In the genomic region with DNA sequence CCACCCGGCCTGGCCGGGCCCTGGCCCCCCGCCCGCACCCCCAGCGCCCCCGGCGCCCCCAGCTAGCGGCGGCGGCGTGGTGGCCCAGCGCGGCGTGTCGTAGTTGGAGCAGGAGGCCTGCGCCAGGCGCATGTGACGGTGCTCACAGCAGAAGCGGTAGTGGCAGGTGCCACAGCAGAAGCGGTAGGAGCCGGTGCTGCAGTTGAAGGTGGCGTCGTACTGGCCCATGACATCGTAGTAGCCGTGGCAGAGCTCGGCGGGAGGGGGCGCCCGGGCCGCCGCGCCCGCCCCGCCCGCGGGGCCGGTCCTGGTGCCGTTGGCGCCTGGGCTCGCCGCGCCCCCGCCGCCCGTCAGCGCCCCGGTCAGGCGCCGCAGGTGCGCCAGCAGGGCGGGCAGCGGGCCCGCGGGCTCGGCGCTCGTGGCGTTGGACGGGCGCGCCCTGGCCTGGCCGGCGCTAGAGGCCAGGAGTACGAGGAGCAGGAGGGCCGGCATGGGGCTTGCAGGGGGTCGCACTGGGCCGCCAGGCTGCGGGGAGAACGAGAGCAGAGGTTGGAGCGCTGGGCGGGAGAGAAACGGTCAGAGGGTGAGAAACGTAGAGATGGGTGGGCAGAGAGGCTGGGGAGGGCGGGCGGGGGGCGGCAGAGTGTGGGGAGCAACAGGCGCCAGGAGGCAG, we compare ENCODE assay signal across 16 cellular contexts. TPM values are rescaled to one million over a fixed set of nuclear protein-coding genes. Genes with fewer than 3 reads are reported as not detected.
DNase-seq lines count a peak whose midpoint lies in the region; ATAC-seq and TF ChIP-seq lines count a peak whose summit lies in the region.
"Had no signal": no experiment of that assay in that cellular context is flagged by ENCODE, and none has a peak within 500 bp of the region (broad histone marks: within the 10 kb centered on the region; RNA-seq: fewer than 3 reads in every experiment).

No MANE protein-coding gene starts in this region.

- H3K27me3 ChIP-seq in thyroid gland: peaks cover 25% of the 10 kb centered on the region

- ATAC-seq in GM21447 (IDR thresholded peaks at IDR 0.05; ENCODE audit: unreplicated experiment): no peak
- ATAC-seq: body of pancreas had no signal

- H3K27ac Mint-ChIP-seq in brain: peak overlapping the region in 2 of 5 experiments; percentile 67 to 91
- H3K27ac Mint-ChIP-seq: T-helper 2 cell treated with Interferon-gamma antibody and Interleukin-4, amounts not matched to agents 5 μg/mL and 100 μg/mL, for 36 hours; type B pancreatic cell had no signal

- H3K4me1 Mint-ChIP-seq in brain: peaks cover 40% of the 10 kb centered on the region

- WGBS in thyroid gland, 2 donors: 1% methylated on average over 14 to 18 of the region's 77 CpGs

- H3K4me1 ChIP-seq in thyroid gland: peaks cover 0 to 4% of the 10 kb centered on the region in 2 donors
- H3K4me1 ChIP-seq: body of pancreas, right lobe of liver had no signal

- TF ChIP-seq POLR2A in thyroid gland (IDR thresholded peaks at IDR 0.05): no peak

- H3K4me3 ChIP-seq in thyroid gland (replicated peaks in 1 of 3): no peak overlapping the region
- H3K4me3 ChIP-seq: body of pancreas, right lobe of liver had no signal

- H3K9me3 ChIP-seq in thyroid gland: no peaks in the 10 kb centered on the region
- H3K9me3 ChIP-seq: body of pancreas, right lobe of liver had no signal

- TF ChIP-seq CTCF in brain (conservative IDR thresholded peaks at IDR 0.05): no peak
- TF ChIP-seq CTCF in thyroid gland (IDR thresholded peaks at IDR 0.05): no peak

- intact Hi-C loops in posterior cingulate gyrus (cut with DNase I) (no loop called here), thyroid gland (cut with DNase I) (no loop called here)

- peaks cover 0 to 18% (median 11%) of the 10 kb centered on the region in 5 experiments for H3K9me3 Mint-ChIP-seq in brain
- H3K9me3 Mint-ChIP-seq: T-helper 2 cell treated with Interferon-gamma antibody and Interleukin-4, amounts not matched to agents 5 μg/mL and 100 μg/mL, for 36 hours; type B pancreatic cell had no signal

- peaks cover 22% of the 10 kb centered on the region for H3K36me3 Mint-ChIP-seq in brain

- H3K4me3 Mint-ChIP-seq in brain: peak overlapping the region; percentile 78 to 89 (median 85)
- H3K4me3 Mint-ChIP-seq: T-helper 2 cell treated with Interferon-gamma antibody and Interleukin-4, amounts not matched to agents 5 μg/mL and 100 μg/mL, for 36 hours had no signal

- H3K27me3 Mint-ChIP-seq in brain: peaks cover 79% of the 10 kb centered on the region

- H3K27ac ChIP-seq in thyroid gland: no peak overlapping the region
- H3K27ac ChIP-seq: body of pancreas, right lobe of liver had no signal

- H3K36me3 ChIP-seq in thyroid gland: no peaks in the 10 kb centered on the region
- H3K36me3 ChIP-seq: right lobe of liver had no signal

- DNase-seq in activated CD8-positive, alpha-beta memory T cell treated with anti-CD3 and anti-CD28 coated beads, Interleukin-2, amount 50 U/mL, for 48 hours: peak; percentile 52
- no peak for DNase-seq in activated CD8-positive, alpha-beta memory T cell treated with anti-CD3 and anti-CD28 coated beads, Interleukin-2, amount 50 U/mL, for 4 hours
- DNase-seq in NCI-H146 treated with DMSO at 0.1 percent for 48 hours (lab: John Stamatoyannopoulos, UW; ENCODE audit: unreplicated experiment) (peak; percentile 38), posterior cingulate gyrus (peak in 6 of 10 donors; percentile 26 to 86 (median 48)), thyroid gland (no peak), ureter (ENCODE audit: low spot score) (no peak)
- DNase-seq: body of pancreas had no signal

RNA-seq across cellular contexts. Expression of a gene that starts 0.6 kb away (rescaled TPM):
- 6.0 TPM for polyA plus RNA-seq in brain (ENCODE audit: insufficient read depth, low read depth, low replicate concordance)
- total RNA-seq in thyroid gland (not detected), ureter (not detected)
- total RNA-seq: body of pancreas, endothelial cell of umbilical vein, mononuclear cell had no signal
- polyA plus RNA-seq: BJ, endothelial cell of umbilical vein had no signal

RNA-seq across cellular contexts. Expression of a gene that starts 18.9 kb away (rescaled TPM):
- 43.8 TPM for polyA plus RNA-seq in brain (ENCODE audit: insufficient read depth, low read depth, low replicate concordance)
- total RNA-seq in thyroid gland: 100 to 1,000 TPM in 2 of 4 donors, 10 to 100 TPM in 2; 52.1 to 178 (median 100) TPM
- total RNA-seq in ureter: 48.4 TPM

RNA-seq across cellular contexts. Expression of a gene that starts 22.0 kb away (rescaled TPM):
- polyA plus RNA-seq in brain (ENCODE audit: insufficient read depth, low read depth, low replicate concordance): 3.1 TPM
- total RNA-seq in thyroid gland: not detected
- total RNA-seq in ureter: not detected
- total RNA-seq: body of pancreas, endothelial cell of umbilical vein, LHCN-M2, mononuclear cell, right lobe of liver had no signal
- polyA plus RNA-seq: BJ, endothelial cell of umbilical vein had no signal

RNA-seq across cellular contexts. Expression of a gene that starts 33.9 kb away (rescaled TPM):
- 6.5 TPM for polyA plus RNA-seq in brain (ENCODE audit: insufficient read depth, low read depth, low replicate concordance)
- total RNA-seq in thyroid gland (10 to 100 TPM in 2 of 4 donors, 1 to 10 TPM in 2; 2.1 to 12.0 (median 6.5) TPM), ureter (7.4 TPM)

RNA-seq across cellular contexts. Expression of a gene that starts 34.9 kb away (rescaled TPM):
- polyA plus RNA-seq in brain (ENCODE audit: insufficient read depth, low read depth, low replicate concordance): 222 TPM
- total RNA-seq in thyroid gland: 10 to 100 TPM in 2 of 4 donors, 1 to 10 TPM in 2; 5.7 to 13.3 (median 9.8) TPM
- total RNA-seq in ureter: 31.9 TPM

Comparison
In these comparisons a context has a peak if more than half of its experiments do, and no peak if none do; other contexts are left out.
1. DNase-seq: peak in activated CD8-positive, alpha-beta memory T cell treated with anti-CD3 and anti-CD28 coated beads, Interleukin-2, amount 50 U/mL, for 48 hours (single experiment), NCI-H146 treated with DMSO at 0.1 percent for 48 hours (single experiment) and posterior cingulate gyrus (6 of 10); none in activated CD8-positive, alpha-beta memory T cell treated with anti-CD3 and anti-CD28 coated beads, Interleukin-2, amount 50 U/mL, for 4 hours (single experiment), thyroid gland (0 of 2) and ureter (single experiment).